ENCODE assay signal across 8 cellular contexts in genomic region chr15:98866503-98866902, GRCh38.
DNase-seq lines count a peak whose midpoint lies in the region; ATAC-seq and TF ChIP-seq lines count a peak whose summit lies in the region.

No MANE protein-coding gene starts in this region.

- no peaks in the 10 kb centered on the region for H3K27me3 ChIP-seq in PC-3 (ENCODE audit: low read length)
- no peaks in the 10 kb centered on the region for H3K27me3 ChIP-seq in endocrine pancreas (ENCODE audit: control insufficient read depth, insufficient read depth, low read length)
- H3K27me3 ChIP-seq in neutrophil = no peaks in the 10 kb centered on the region

- H3K4me1 ChIP-seq in PC-3 (ENCODE audit: insufficient read depth, low read length) (peaks cover 9% of the 10 kb centered on the region), endocrine pancreas (ENCODE audit: control insufficient read depth, insufficient read depth, low read length) (peaks cover 9% of the 10 kb centered on the region), neutrophil (ENCODE audit: control insufficient read depth in 1 of 2, insufficient read depth in 1 of 2, low read depth in 1 of 2, low read length in 1 of 2) (peaks cover 56 to 61% of the 10 kb centered on the region in 2 experiments)

- ATAC-seq in PC-3 = no peak

- no peaks in the 10 kb centered on the region for H3F3A ChIP-seq in PC-3 (ENCODE audit: low read length, unreplicated experiment)

- POLR2A ChIA-PET in PC-3 (lab: Charles Lee; ENCODE audit: unreplicated experiment) = no interaction called here

- intact Hi-C loops in PC-3 (cut with micrococcal nuclease) = no loop called here

- H3K27ac ChIP-seq in PC-3 (ENCODE audit: low read length) = peak overlapping the region; percentile 96
- H3K27ac ChIP-seq in neutrophil = peak overlapping the region; percentile 76

- TF ChIP-seq CTCF in PC-3 (conservative IDR thresholded peaks at IDR 0.05; ENCODE audit: low read depth, low read length) (no peak), neutrophil (IDR thresholded peaks at IDR 0.05) (no peak), GM13977 (IDR thresholded peaks at IDR 0.05; ENCODE audit: extremely low read depth, insufficient read depth, missing control alignments) (no peak)

- H3K4me3 ChIP-seq in PC-3 (ENCODE audit: low read length) (peak overlapping the region; percentile 63), endocrine pancreas (ENCODE audit: control insufficient read depth, insufficient read depth, low read length) (peak overlapping the region; percentile 66), neutrophil (ENCODE audit: low read depth in 1 of 2, low read length in 1 of 2) (peak overlapping the region; percentile 58 to 68)

- H3K4me2 ChIP-seq in PC-3 (ENCODE audit: low read length) = peak overlapping the region; percentile 89

- DNase-seq in ELF-1 (ENCODE audit: low read depth, low spot score) = peak; percentile 61
- no peak for DNase-seq in PC-3
- no peak for DNase-seq in MV-4-11 (lab: John Stamatoyannopoulos, UW)
- DNase-seq in GM13977 (ENCODE audit: low spot score) = no peak
- no peak for DNase-seq in NCI-H146 treated with DMSO at 0.1 percent for 48 hours (lab: John Stamatoyannopoulos, UW; ENCODE audit: unreplicated experiment)
- no peak for DNase-seq in activated CD4-positive, alpha-beta T cell treated with anti-CD3 and anti-CD28 coated beads for 48 hours

- CTCF ChIA-PET in PC-3 (lab: Charles Lee) = no interaction called here

- H2AFZ ChIP-seq in PC-3 (ENCODE audit: low read length) = peak overlapping the region; percentile 64; the same call in 1 of the 2 replicates

- H3K9ac ChIP-seq in PC-3 (ENCODE audit: low read length) (peak overlapping the region; percentile 95), endocrine pancreas (ENCODE audit: control insufficient read depth, insufficient read depth, low read length) (peak overlapping the region; percentile 2)

- 0 out of 2 replicates have a peak, but pooled peaks cover 6% of the 10 kb centered on the region for H3K79me2 ChIP-seq in PC-3 (ENCODE audit: low read length)

- no peaks in the 10 kb centered on the region for H4K20me1 ChIP-seq in PC-3 (ENCODE audit: low read length)

- in situ Hi-C loops in GM13977 (cut with MboI; ENCODE audit: low pct_unique_long_range_greater_than_20kb, low sequenced_read_pairs, unreplicated experiment) = no loop called here

- BruUV-seq in PC-3 (replicated peaks; lab: Mats Ljungman, UMichigan) = no TSS peak

- no peaks in the 10 kb centered on the region for H3K36me3 ChIP-seq in PC-3 (ENCODE audit: low read depth, low read length)
- H3K36me3 ChIP-seq in endocrine pancreas (ENCODE audit: control insufficient read depth, insufficient read depth, low read length) = no peaks in the 10 kb centered on the region
- no peaks in the 10 kb centered on the region for H3K36me3 ChIP-seq in neutrophil

- no peaks in the 10 kb centered on the region for H3K9me2 ChIP-seq in PC-3 (replicated peaks; ENCODE audit: low read length)

- H3K9me3 ChIP-seq in PC-3 (ENCODE audit: low read length) (no peaks in the 10 kb centered on the region), endocrine pancreas (ENCODE audit: control insufficient read depth, low read length) (no peaks in the 10 kb centered on the region), neutrophil (no peaks in the 10 kb centered on the region)
